8 cellular contexts compared by ENCODE assay signal in genomic region chr21:34510148-34511142, GRCh38. TPM values are rescaled to one million over a fixed set of nuclear protein-coding genes. Genes with fewer than 3 reads are reported as not detected.
DNase-seq lines count a peak whose midpoint lies in the region; ATAC-seq, FAIRE-seq and TF ChIP-seq lines count a peak whose summit lies in the region.

No MANE protein-coding gene starts in this region.

- TF ChIP-seq CTCF in C4-2B (conservative IDR thresholded peaks at IDR 0.05) (peak; percentile 41), GM23338 (conservative IDR thresholded peaks at IDR 0.05; ENCODE audit: low read depth in 2 of 2) (peak; percentile 74 to 96), pancreas (IDR thresholded peaks at IDR 0.05) (peak; percentile 46 to 80 (median 71)), vagina (IDR thresholded peaks at IDR 0.05) (peak in 2 of 3 experiments; percentile 39 to 47)

- no peak overlapping the region for H3K4me2 ChIP-seq in GM23338

- H3K9me3 ChIP-seq in pancreas (no peaks in the 10 kb centered on the region), vagina (no peaks in the 10 kb centered on the region)

- no peaks in the 10 kb centered on the region for H3K27me3 ChIP-seq in GM23338 (ENCODE audit: insufficient read depth)
- no peaks in the 10 kb centered on the region for H3K27me3 ChIP-seq in pancreas
- no peaks in the 10 kb centered on the region for H3K27me3 ChIP-seq in vagina

- H3K4me3 ChIP-seq in GM23338 = no peak overlapping the region
- H3K4me3 ChIP-seq in pancreas = no peak overlapping the region
- no peak overlapping the region for H3K4me3 ChIP-seq in vagina

- DNase-seq in GM23338 (ENCODE audit: low spot score) (peak; percentile 81), NCI-H2196 (lab: John Stamatoyannopoulos, UW; ENCODE audit: unreplicated experiment) (peak; percentile 56), fibroblast of the conjunctiva (ENCODE audit: low read depth) (peak; percentile 53), pancreas (peak; percentile 71 to 90 (median 83)), vagina (ENCODE audit: extremely low spot score in 2 of 2) (no peak)
- peak; percentile 7 for DNase-seq in activated CD8-positive, alpha-beta memory T cell treated with anti-CD3 and anti-CD28 coated beads, Interleukin-2, amount 50 U/mL, for 24 hours (ENCODE audit: extremely low read depth)
- DNase-seq in central memory CD4-positive, alpha-beta T cell = no peak

- no peaks in the 10 kb centered on the region for H3K36me3 Mint-ChIP-seq in GM23338 (ENCODE audit: low read depth)

- ATAC-seq in GM23338 = peak; percentile 99
- ATAC-seq in pancreas = peak; percentile 87 to 97 (median 95)

- no peak overlapping the region for H2AFZ ChIP-seq in GM23338

- TF ChIP-seq POLR2A in vagina (IDR thresholded peaks at IDR 0.05) = no peak

- WGBS in pancreas, 2 donors = 60 to 66% methylated on average over 15 of the region's 15 CpGs

- H3K36me3 ChIP-seq in GM23338 (ENCODE audit: insufficient read depth) = no peaks in the 10 kb centered on the region
- no peaks in the 10 kb centered on the region for H3K36me3 ChIP-seq in pancreas
- no peaks in the 10 kb centered on the region for H3K36me3 ChIP-seq in vagina

- H3K4me1 ChIP-seq in GM23338 (ENCODE audit: insufficient read depth) = no peaks in the 10 kb centered on the region
- no peaks in the 10 kb centered on the region for H3K4me1 ChIP-seq in pancreas
- H3K4me1 ChIP-seq in vagina = peaks cover 8% of the 10 kb centered on the region

- H3K9me3 Mint-ChIP-seq in GM23338 = no peaks in the 10 kb centered on the region

- intact Hi-C loops in pancreas (cut with DNase I) (no loop called here), vagina (cut with DNase I) (no loop called here)

- peaks cover 3% of the 10 kb centered on the region; the same call in 2 of the 3 replicates for H3K4me1 Mint-ChIP-seq in GM23338

- H3K27ac ChIP-seq in C4-2B (no peak overlapping the region), GM23338 (ENCODE audit: low read depth) (no peak overlapping the region), pancreas (no peak overlapping the region), vagina (no peak overlapping the region)

- H3K27ac Mint-ChIP-seq in GM23338 = no peak overlapping the region

- no peak for FAIRE-seq in pancreas (lab: Jason Lieb, UNC)

- H3K79me2 ChIP-seq in GM23338 (replicated peaks; ENCODE audit: insufficient read depth) = no peaks in the 10 kb centered on the region

- H4K20me1 ChIP-seq in GM23338 (replicated peaks; ENCODE audit: insufficient read depth) = no peaks in the 10 kb centered on the region

- H3K9me2 ChIP-seq in GM23338 (ENCODE audit: insufficient read depth) = no peaks in the 10 kb centered on the region

- H3F3A ChIP-seq in GM23338 (replicated peaks; ENCODE audit: low read depth) = no peaks in the 10 kb centered on the region

- H3K4me3 Mint-ChIP-seq in GM23338 = no peak overlapping the region

- H3K27me3 Mint-ChIP-seq in GM23338 (ENCODE audit: insufficient read depth, low read depth, poor library complexity) = peaks cover 2% of the 10 kb centered on the region

TF ChIP-seq in GM23338, 12 proteins besides CTCF, POLR2A, EP300 and RAD21 (continues in another document):
- no peak for TF ChIP-seq CREB1 (CRISPR knock-in tag; IDR thresholded peaks at IDR 0.05; ENCODE audit: low read depth)
- no peak for TF ChIP-seq EZH2 (IDR thresholded peaks at IDR 0.05; ENCODE audit: low read depth, unreplicated experiment)
- no peak for TF ChIP-seq ZNF114 (CRISPR knock-in tag; IDR thresholded peaks at IDR 0.05)
- no peak for TF ChIP-seq JUNB (IDR thresholded peaks at IDR 0.05; ENCODE audit: unreplicated experiment)
- TF ChIP-seq, protein P1, sequence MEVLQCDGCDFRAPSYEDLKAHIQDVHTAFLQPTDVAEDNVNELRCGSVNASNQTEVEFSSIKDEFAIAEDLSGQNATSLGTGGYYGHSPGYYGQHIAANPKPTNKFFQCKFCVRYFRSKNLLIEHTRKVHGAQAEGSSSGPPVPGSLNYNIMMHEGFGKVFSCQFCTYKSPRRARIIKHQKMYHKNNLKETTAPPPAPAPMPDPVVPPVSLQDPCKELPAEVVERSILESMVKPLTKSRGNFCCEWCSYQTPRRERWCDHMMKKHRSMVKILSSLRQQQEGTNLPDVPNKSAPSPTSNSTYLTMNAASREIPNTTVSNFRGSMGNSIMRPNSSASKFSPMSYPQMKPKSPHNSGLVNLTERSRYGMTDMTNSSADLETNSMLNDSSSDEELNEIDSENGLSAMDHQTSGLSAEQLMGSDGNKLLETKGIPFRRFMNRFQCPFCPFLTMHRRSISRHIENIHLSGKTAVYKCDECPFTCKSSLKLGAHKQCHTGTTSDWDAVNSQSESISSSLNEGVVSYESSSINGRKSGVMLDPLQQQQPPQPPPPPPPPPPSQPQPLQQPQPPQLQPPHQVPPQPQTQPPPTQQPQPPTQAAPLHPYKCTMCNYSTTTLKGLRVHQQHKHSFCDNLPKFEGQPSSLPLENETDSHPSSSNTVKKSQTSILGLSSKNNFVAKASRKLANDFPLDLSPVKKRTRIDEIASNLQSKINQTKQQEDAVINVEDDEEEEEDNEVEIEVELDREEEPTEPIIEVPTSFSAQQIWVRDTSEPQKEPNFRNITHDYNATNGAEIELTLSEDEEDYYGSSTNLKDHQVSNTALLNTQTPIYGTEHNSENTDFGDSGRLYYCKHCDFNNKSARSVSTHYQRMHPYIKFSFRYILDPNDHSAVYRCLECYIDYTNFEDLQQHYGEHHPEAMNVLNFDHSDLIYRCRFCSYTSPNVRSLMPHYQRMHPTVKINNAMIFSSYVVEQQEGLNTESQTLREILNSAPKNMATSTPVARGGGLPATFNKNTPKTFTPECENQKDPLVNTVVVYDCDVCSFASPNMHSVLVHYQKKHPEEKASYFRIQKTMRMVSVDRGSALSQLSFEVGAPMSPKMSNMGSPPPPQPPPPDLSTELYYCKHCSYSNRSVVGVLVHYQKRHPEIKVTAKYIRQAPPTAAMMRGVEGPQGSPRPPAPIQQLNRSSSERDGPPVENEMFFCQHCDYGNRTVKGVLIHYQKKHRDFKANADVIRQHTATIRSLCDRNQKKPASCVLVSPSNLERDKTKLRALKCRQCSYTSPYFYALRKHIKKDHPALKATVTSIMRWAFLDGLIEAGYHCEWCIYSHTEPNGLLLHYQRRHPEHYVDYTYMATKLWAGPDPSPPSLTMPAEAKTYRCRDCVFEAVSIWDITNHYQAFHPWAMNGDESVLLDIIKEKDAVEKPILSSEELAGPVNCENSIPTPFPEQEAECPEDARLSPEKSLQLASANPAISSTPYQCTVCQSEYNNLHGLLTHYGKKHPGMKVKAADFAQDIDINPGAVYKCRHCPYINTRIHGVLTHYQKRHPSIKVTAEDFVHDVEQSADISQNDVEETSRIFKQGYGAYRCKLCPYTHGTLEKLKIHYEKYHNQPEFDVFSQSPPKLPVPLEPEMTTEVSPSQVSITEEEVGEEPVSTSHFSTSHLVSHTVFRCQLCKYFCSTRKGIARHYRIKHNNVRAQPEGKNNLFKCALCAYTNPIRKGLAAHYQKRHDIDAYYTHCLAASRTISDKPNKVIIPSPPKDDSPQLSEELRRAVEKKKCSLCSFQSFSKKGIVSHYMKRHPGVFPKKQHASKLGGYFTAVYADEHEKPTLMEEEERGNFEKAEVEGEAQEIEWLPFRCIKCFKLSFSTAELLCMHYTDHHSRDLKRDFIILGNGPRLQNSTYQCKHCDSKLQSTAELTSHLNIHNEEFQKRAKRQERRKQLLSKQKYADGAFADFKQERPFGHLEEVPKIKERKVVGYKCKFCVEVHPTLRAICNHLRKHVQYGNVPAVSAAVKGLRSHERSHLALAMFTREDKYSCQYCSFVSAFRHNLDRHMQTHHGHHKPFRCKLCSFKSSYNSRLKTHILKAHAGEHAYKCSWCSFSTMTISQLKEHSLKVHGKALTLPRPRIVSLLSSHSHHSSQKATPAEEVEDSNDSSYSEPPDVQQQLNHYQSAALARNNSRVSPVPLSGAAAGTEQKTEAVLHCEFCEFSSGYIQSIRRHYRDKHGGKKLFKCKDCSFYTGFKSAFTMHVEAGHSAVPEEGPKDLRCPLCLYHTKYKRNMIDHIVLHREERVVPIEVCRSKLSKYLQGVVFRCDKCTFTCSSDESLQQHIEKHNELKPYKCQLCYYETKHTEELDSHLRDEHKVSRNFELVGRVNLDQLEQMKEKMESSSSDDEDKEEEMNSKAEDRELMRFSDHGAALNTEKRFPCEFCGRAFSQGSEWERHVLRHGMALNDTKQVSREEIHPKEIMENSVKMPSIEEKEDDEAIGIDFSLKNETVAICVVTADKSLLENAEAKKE (CRISPR knock-in tag; IDR thresholded peaks at IDR 0.05) = no peak
- TF ChIP-seq EZH2phosphoT487 (IDR thresholded peaks at IDR 0.05; ENCODE audit: unreplicated experiment) = no peak
- no peak for TF ChIP-seq POLR2AphosphoS5 (IDR thresholded peaks at IDR 0.05; ENCODE audit: low read depth)
- no peak for TF ChIP-seq NANOG (IDR thresholded peaks at IDR 0.05; ENCODE audit: borderline replicate concordance)
- no peak for TF ChIP-seq STAT1 (IDR thresholded peaks at IDR 0.05; ENCODE audit: unreplicated experiment)
- no peak for TF ChIP-seq ETS1 (IDR thresholded peaks at IDR 0.05)
- TF ChIP-seq ZNF331 (CRISPR knock-in tag; IDR thresholded peaks at IDR 0.05; ENCODE audit: low read depth) = no peak

RNA-seq across cellular contexts. Expression of gene KCNE1, which starts 1.6 kb away (rescaled TPM):
- total RNA-seq in GM23338 (2014; rRNA removed; shearing (Covaris generic)) = 0.07 TPM in 1 of 2 replicates, not detected in the other
- polyA plus RNA-seq in GM23338 (2016; fragmentation: Nextera tagmentation; extraction: Ambion mirVana) = not detected in 2 replicates
- total RNA-seq in pancreas = under 1 TPM; 0.20 to 0.75 (median 0.31) TPM
- under 1 TPM; 0.05 to 0.30 TPM for polyA plus RNA-seq in pancreas
- total RNA-seq in vagina = 2.2 TPM

Comparison
In these comparisons a context has a peak if more than half of its experiments do, and no peak if none do; other contexts are left out.
1. DNase-seq: peak in GM23338 (single experiment), NCI-H2196 (single experiment), activated CD8-positive, alpha-beta memory T cell treated with anti-CD3 and anti-CD28 coated beads, Interleukin-2, amount 50 U/mL, for 24 hours (single experiment), fibroblast of the conjunctiva (single experiment) and pancreas (6 of 6); none in vagina (0 of 2) and central memory CD4-positive, alpha-beta T cell (single experiment).
2. Peak in every context shown above with its lines, with median percentiles within 50 percentile points of each other: CTCF ChIP-seq.